ENCODE assay signal across 8 cellular contexts in the genomic region with DNA sequence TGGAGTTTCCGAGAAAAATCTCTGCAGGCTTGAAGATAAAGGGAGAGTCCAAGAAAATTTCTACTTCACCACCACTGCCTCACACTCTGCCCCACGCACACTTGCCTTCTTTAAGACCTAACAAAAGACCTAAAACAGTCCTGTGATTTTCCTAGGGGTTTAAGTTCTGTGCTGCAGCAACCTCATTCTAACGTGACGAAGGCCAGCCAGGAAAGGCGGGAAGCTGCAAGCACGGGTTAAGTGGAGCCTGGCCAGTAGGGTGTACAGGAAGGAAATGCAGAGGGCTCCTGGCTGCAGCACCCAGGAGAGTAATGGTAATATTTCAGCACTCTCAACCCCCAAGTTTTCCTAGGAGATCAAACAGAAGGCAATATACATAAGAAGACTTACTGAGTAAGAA. TPM values are rescaled to one million over a fixed set of nuclear protein-coding genes. Genes with fewer than 3 reads are reported as not detected.
A peak's percentile ranks its signal among the peaks of the same experiment; 100 is the strongest.
DNase-seq lines count a peak whose midpoint lies in the region; ATAC-seq and TF ChIP-seq lines count a peak whose summit lies in the region.

No MANE protein-coding gene starts in this region.

- H3K27me3 ChIP-seq in layer of hippocampus (ENCODE audit: control insufficient read depth, insufficient read depth, low read length): no peaks in the 10 kb centered on the region

- peaks cover 6% of the 10 kb centered on the region for H3K9me3 Mint-ChIP-seq in T-helper 1 cell treated with Interleukin-12 subunit alpha and Interleukin-12 subunit beta and Interleukin-4 antibody, amounts not matched to agents 30 μg/mL and 1 μg/mL, for 36 hours
- H3K9me3 Mint-ChIP-seq in brain: peaks cover 0 to 9% (median 6%) of the 10 kb centered on the region in 5 experiments
- H3K9me3 Mint-ChIP-seq in stimulated activated memory B cell treated with anti-CD40 and anti-IgM and Interleukin-4, amounts not matched to agents 10 μg/mL and 1 μg/mL and 100 μg/mL, for 72 hours: peaks cover 6% of the 10 kb centered on the region

- peak overlapping the region; percentile 76 for H3K27ac ChIP-seq in layer of hippocampus (ENCODE audit: low read depth, low read length)

- DNase-seq in T-helper 1 cell (no peak), NCI-H128 (lab: John Stamatoyannopoulos, UW; ENCODE audit: unreplicated experiment) (no peak), NK-92 (lab: John Stamatoyannopoulos, UW; ENCODE audit: unreplicated experiment) (no peak)

- H3K27me3 Mint-ChIP-seq in T-helper 1 cell treated with Interleukin-12 subunit alpha and Interleukin-12 subunit beta and Interleukin-4 antibody, amounts not matched to agents 30 μg/mL and 1 μg/mL, for 36 hours (ENCODE audit: low read depth): peaks cover 31% of the 10 kb centered on the region
- H3K27me3 Mint-ChIP-seq in brain: peaks cover 11% of the 10 kb centered on the region
- peaks cover 17% of the 10 kb centered on the region for H3K27me3 Mint-ChIP-seq in stimulated activated memory B cell treated with anti-CD40 and anti-IgM and Interleukin-4, amounts not matched to agents 10 μg/mL and 1 μg/mL and 100 μg/mL, for 72 hours

- no peak for ATAC-seq in stimulated activated memory B cell treated with anti-CD40 and anti-IgM and Interleukin-4, amounts not matched to agents 10 μg/mL and 1 μg/mL and 100 μg/mL, for 72 hours
- no peak for ATAC-seq in GM21529 (IDR thresholded peaks at IDR 0.05; ENCODE audit: unreplicated experiment)

- peaks cover 20% of the 10 kb centered on the region for H3K4me1 Mint-ChIP-seq in T-helper 1 cell treated with Interleukin-12 subunit alpha and Interleukin-12 subunit beta and Interleukin-4 antibody, amounts not matched to agents 30 μg/mL and 1 μg/mL, for 36 hours (ENCODE audit: low read depth)
- H3K4me1 Mint-ChIP-seq in brain: peaks cover 77% of the 10 kb centered on the region
- peaks cover 26% of the 10 kb centered on the region for H3K4me1 Mint-ChIP-seq in stimulated activated memory B cell treated with anti-CD40 and anti-IgM and Interleukin-4, amounts not matched to agents 10 μg/mL and 1 μg/mL and 100 μg/mL, for 72 hours

- H3K27ac Mint-ChIP-seq in T-helper 1 cell treated with Interleukin-12 subunit alpha and Interleukin-12 subunit beta and Interleukin-4 antibody, amounts not matched to agents 30 μg/mL and 1 μg/mL, for 36 hours: no peak overlapping the region
- H3K27ac Mint-ChIP-seq in brain: peak overlapping the region; percentile 2 to 98 (median 96)
- peak overlapping the region; percentile 78 for H3K27ac Mint-ChIP-seq in stimulated activated memory B cell treated with anti-CD40 and anti-IgM and Interleukin-4, amounts not matched to agents 10 μg/mL and 1 μg/mL and 100 μg/mL, for 72 hours

- no peaks in the 10 kb centered on the region for H3K36me3 Mint-ChIP-seq in T-helper 1 cell treated with Interleukin-12 subunit alpha and Interleukin-12 subunit beta and Interleukin-4 antibody, amounts not matched to agents 30 μg/mL and 1 μg/mL, for 36 hours (ENCODE audit: low read depth)
- peaks cover 4% of the 10 kb centered on the region for H3K36me3 Mint-ChIP-seq in brain
- H3K36me3 Mint-ChIP-seq in stimulated activated memory B cell treated with anti-CD40 and anti-IgM and Interleukin-4, amounts not matched to agents 10 μg/mL and 1 μg/mL and 100 μg/mL, for 72 hours: no peaks in the 10 kb centered on the region

- H3K4me3 Mint-ChIP-seq in T-helper 1 cell treated with Interleukin-12 subunit alpha and Interleukin-12 subunit beta and Interleukin-4 antibody, amounts not matched to agents 30 μg/mL and 1 μg/mL, for 36 hours: peak overlapping the region; percentile 66
- H3K4me3 Mint-ChIP-seq in brain: peak overlapping the region; percentile 88 to 95 (median 95)
- H3K4me3 Mint-ChIP-seq in stimulated activated memory B cell treated with anti-CD40 and anti-IgM and Interleukin-4, amounts not matched to agents 10 μg/mL and 1 μg/mL and 100 μg/mL, for 72 hours: peak overlapping the region; percentile 87

- no peak for TF ChIP-seq CTCF in brain (conservative IDR thresholded peaks at IDR 0.05)

RNA-seq across cellular contexts. Expression of a gene that starts 1.5 kb away (rescaled TPM):
- polyA plus RNA-seq in brain (ENCODE audit: insufficient read depth, low read depth, low replicate concordance): 7.4 TPM
